Comparison of ENCODE assay signal across 8 cellular contexts in genomic region chr19:57362997-57363705, GRCh38. TPM values are rescaled to one million over a fixed set of nuclear protein-coding genes. Genes with fewer than 3 reads are reported as not detected.
DNase-seq lines count a peak whose midpoint lies in the region; ATAC-seq and TF ChIP-seq lines count a peak whose summit lies in the region.

TSS of gene TRAPPC2B (plus strand) at chr19:57363551. CDS start at chr19:57364834, 1,283 bp downstream.
TSS of gene ZNF547 (plus strand) at chr19:57363551. CDS start at chr19:57368556, 5,005 bp downstream.

- WGBS in smooth muscle cell (ENCODE audit: low lambda C conversion rate) = 3% methylated on average over 50 of the region's 50 CpGs

- H3K4me2 ChIP-seq in smooth muscle cell = peak within 1 kb of the TSS; percentile 96

- peaks cover 8 to 18% (median 11%) of the 10 kb centered on the region in 3 donors for H3K27me3 Mint-ChIP-seq in immature natural killer cell (ENCODE audit: low read depth in 3 of 3)

- peaks cover 7% of the 10 kb centered on the region for H3F3A ChIP-seq in smooth muscle cell (ENCODE audit: low read depth)

- no peak for TF ChIP-seq CTCF in AG09309 (IDR thresholded peaks at IDR 0.05; ENCODE audit: control insufficient read depth, insufficient read depth, low read depth, low read length, missing control alignments)
- no peak for TF ChIP-seq CTCF in smooth muscle cell (IDR thresholded peaks at IDR 0.05; ENCODE audit: borderline replicate concordance, insufficient read depth, poor library complexity, severe bottlenecking)

- peak within 1 kb of the TSS; percentile 97 for H3K9ac ChIP-seq in smooth muscle cell (ENCODE audit: low read depth)

- H2AFZ ChIP-seq in smooth muscle cell (ENCODE audit: low read depth) = peak within 1 kb of the TSS; percentile 89

- peaks cover 4 to 36% (median 32%) of the 10 kb centered on the region in 6 donors for H3K9me3 Mint-ChIP-seq in immature natural killer cell

- peak within 1 kb of the TSS; percentile 86 to 93 (median 93) for H3K4me3 Mint-ChIP-seq in immature natural killer cell

- peaks cover 28% of the 10 kb centered on the region for H3K79me2 ChIP-seq in smooth muscle cell (ENCODE audit: low read depth)

- no peaks in the 10 kb centered on the region for H3K9me3 ChIP-seq in smooth muscle cell (replicated peaks; ENCODE audit: low read depth)

- H3K4me1 ChIP-seq in smooth muscle cell (ENCODE audit: low read depth) = peaks cover 8% of the 10 kb centered on the region

- DNase-seq in AG09309 (ENCODE audit: low read depth) (peak; percentile 97), NCI-H345 (lab: John Stamatoyannopoulos, UW) (peak; percentile 98), immature natural killer cell (peak; percentile 99), smooth muscle cell (lab: John Stamatoyannopoulos, UW; ENCODE audit: unreplicated experiment) (peak; percentile 90)
- peak; percentile 93 to 96 (median 93) for DNase-seq in activated CD4-positive, CD25-positive, alpha-beta regulatory T cell (lab: John Stamatoyannopoulos, UW)
- peak; percentile 98 for DNase-seq in central memory CD4-positive, alpha-beta T cell

- peaks cover 27 to 31% (median 30%) of the 10 kb centered on the region in 3 donors for H3K36me3 Mint-ChIP-seq in immature natural killer cell

- H3K36me3 ChIP-seq in smooth muscle cell (ENCODE audit: low read depth) = no peaks in the 10 kb centered on the region

- H3K4me3 ChIP-seq in AG09309 (ENCODE audit: control insufficient read depth, low read depth, low read length) (peak within 1 kb of the TSS; percentile 63), smooth muscle cell (peak within 1 kb of the TSS; percentile 85)

- H3K27ac ChIP-seq in smooth muscle cell (ENCODE audit: low read depth) = peak within 1 kb of the TSS; percentile 94

- H4K20me1 ChIP-seq in smooth muscle cell (ENCODE audit: low read depth) = no peaks in the 10 kb centered on the region

- peaks cover 16 to 21% of the 10 kb centered on the region in 2 donors for H3K4me1 Mint-ChIP-seq in immature natural killer cell

- H3K27me3 ChIP-seq in smooth muscle cell (ENCODE audit: low read depth) = no peaks in the 10 kb centered on the region

- H3K27ac Mint-ChIP-seq in immature natural killer cell = peak within 1 kb of the TSS; percentile 90 to 99 (median 98)

- peak; percentile 96 for ATAC-seq in GM19023 (IDR thresholded peaks at IDR 0.05; ENCODE audit: unreplicated experiment)
- peak; percentile 95 for ATAC-seq in HG03196 (IDR thresholded peaks at IDR 0.05; ENCODE audit: unreplicated experiment)

RNA-seq across cellular contexts. Expression of gene TRAPPC2B, which starts in this region (rescaled TPM):
- polyA plus RNA-seq in immature natural killer cell = 10 to 100 TPM; 22.4 to 33.6 (median 30.9) TPM
- total RNA-seq in smooth muscle cell = 25.4 and 34.4 TPM in 2 replicates
- polyA plus RNA-seq in smooth muscle cell = 36.3 and 42.6 TPM in 2 replicates

RNA-seq across cellular contexts. Expression of gene ZNF547, which starts in this region (rescaled TPM):
- polyA plus RNA-seq in immature natural killer cell (1 to 10 TPM in 1 of 3 donors, under 1 TPM in 2; 0.54 to 2.1 (median 0.61) TPM), smooth muscle cell (0.71 and 2.5 TPM in 2 replicates)
- 4.0 and 4.9 TPM in 2 replicates for total RNA-seq in smooth muscle cell

Comparison
In these comparisons a context has a peak if more than half of its experiments do, and no peak if none do; other contexts are left out.
1. Peak in every context shown above with its lines: DNase-seq, ATAC-seq, H3K4me3 ChIP-seq and H3K27ac ChIP-seq.